26 cellular contexts compared by ENCODE assay signal in genomic region chr2:33525666-33526065, GRCh38. TPM values are rescaled to one million over a fixed set of nuclear protein-coding genes. Genes with fewer than 3 reads are reported as not detected.
DNase-seq lines count a peak whose midpoint lies in the region; ATAC-seq and TF ChIP-seq lines count a peak whose summit lies in the region.
"Had no signal": no experiment of that assay in that cellular context is flagged by ENCODE, and none has a peak within 500 bp of the region (broad histone marks: within the 10 kb centered on the region; RNA-seq: fewer than 3 reads in every experiment).

No MANE protein-coding gene starts in this region.

- H3K9me3 Mint-ChIP-seq in stimulated activated naive CD8-positive, alpha-beta T cell treated with anti-CD3 and anti-CD28 coated beads, Interleukin-15, Interleukin-2, amounts not matched to agents 100 ng/mL and 50 ng/mL, for 24 hours, result no peaks in the 10 kb centered on the region
- H3K9me3 Mint-ChIP-seq in activated B cell treated with CpG ODN at 0.5 μM for 24 hours, result no peaks in the 10 kb centered on the region
- H3K9me3 Mint-ChIP-seq: CD4-positive, alpha-beta memory T cell had no signal

- H3K36me3 ChIP-seq in sigmoid colon, result no peaks in the 10 kb centered on the region
- H3K36me3 ChIP-seq: HAP-1, Peyer's patch had no signal

- H3K27me3 Mint-ChIP-seq in stimulated activated naive CD8-positive, alpha-beta T cell treated with anti-CD3 and anti-CD28 coated beads, Interleukin-15, Interleukin-2, amounts not matched to agents 100 ng/mL and 50 ng/mL, for 24 hours, result no peaks in the 10 kb centered on the region
- H3K27me3 Mint-ChIP-seq in activated B cell treated with CpG ODN at 0.5 μM for 24 hours, result no peaks in the 10 kb centered on the region
- H3K27me3 Mint-ChIP-seq: CD4-positive, alpha-beta memory T cell had no signal

- no peak for TF ChIP-seq POLR2A in sigmoid colon (IDR thresholded peaks at IDR 0.05)

- H3K27ac Mint-ChIP-seq in stimulated activated naive CD8-positive, alpha-beta T cell treated with anti-CD3 and anti-CD28 coated beads, Interleukin-15, Interleukin-2, amounts not matched to agents 100 ng/mL and 50 ng/mL, for 24 hours, result peak overlapping the region; percentile 55
- H3K27ac Mint-ChIP-seq in activated B cell treated with CpG ODN at 0.5 μM for 24 hours, result peak overlapping the region; percentile 76
- H3K27ac Mint-ChIP-seq: CD4-positive, alpha-beta memory T cell had no signal

- H3K4me3 ChIP-seq in sigmoid colon, result no peak overlapping the region
- H3K4me3 ChIP-seq: BLaER1 treated with 17β-estradiol and CSF1 and Interleukin-3, amounts not matched to agents 10 nM and 100 nM; GM12878; HAP-1; Peyer's patch had no signal

- H3K4me1 ChIP-seq in sigmoid colon, result peaks cover 0 to 22% (median 13%) of the 10 kb centered on the region in 4 donors
- H3K4me1 ChIP-seq: Caco-2, HAP-1 had no signal

- intact Hi-C loops in activated B cell treated with CpG ODN at 0.5 μM for 24 hours (cut with micrococcal nuclease) (no loop called here), sigmoid colon (cut with DNase I) (no loop called here)

- POLR2A ChIA-PET in activated B cell treated with CpG ODN at 0.5 μM for 24 hours (lab: Charles Lee), result interaction anchor here (1.2 to 4.3 kb wide), 3 partner anchors 23 to 49 kb away, joined by 5 to 18 read pairs (median 7); partner anchors contain the start of gene RASGRP3

- peaks cover 33% of the 10 kb centered on the region for H3K4me1 Mint-ChIP-seq in stimulated activated naive CD8-positive, alpha-beta T cell treated with anti-CD3 and anti-CD28 coated beads, Interleukin-15, Interleukin-2, amounts not matched to agents 100 ng/mL and 50 ng/mL, for 24 hours (ENCODE audit: low read depth)
- H3K4me1 Mint-ChIP-seq in activated B cell treated with CpG ODN at 0.5 μM for 24 hours, result peaks cover 50% of the 10 kb centered on the region

- H3K36me3 Mint-ChIP-seq in stimulated activated naive CD8-positive, alpha-beta T cell treated with anti-CD3 and anti-CD28 coated beads, Interleukin-15, Interleukin-2, amounts not matched to agents 100 ng/mL and 50 ng/mL, for 24 hours (ENCODE audit: low read depth), result peaks cover 16% of the 10 kb centered on the region
- H3K36me3 Mint-ChIP-seq in activated B cell treated with CpG ODN at 0.5 μM for 24 hours (ENCODE audit: low read depth), result peaks cover 84% of the 10 kb centered on the region

- no peak for ATAC-seq in stimulated activated naive CD8-positive, alpha-beta T cell treated with anti-CD3 and anti-CD28 coated beads, Interleukin-15, Interleukin-2, amounts not matched to agents 100 U/mL and 50 U/mL, for 24 hours
- no peak for ATAC-seq in activated B cell treated with CpG ODN at 0.5 μM for 24 hours (ENCODE audit: low read depth)
- ATAC-seq: SK-N-SH treated with all-trans-retinoic acid at 6 μM for 48 hours had no signal

- no peaks in the 10 kb centered on the region for H3K27me3 ChIP-seq in sigmoid colon
- H3K27me3 ChIP-seq: BLaER1 treated with 17β-estradiol and CSF1 and Interleukin-3, amounts not matched to agents 10 nM and 100 nM; Peyer's patch had no signal

- no peak for DNase-seq in stimulated activated naive CD8-positive, alpha-beta T cell treated with anti-CD3 and anti-CD28 coated beads, Interleukin-15, Interleukin-2, amounts not matched to agents 100 U/mL and 50 U/mL, for 24 hours
- DNase-seq in activated B cell treated with CpG ODN at 0.5 μM for 24 hours (no peak), islet precursor cell (peak; percentile 61), KG1 (lab: John Stamatoyannopoulos, UW) (no peak), NCI-H226 (no peak), sigmoid colon (no peak)
- DNase-seq in stimulated activated CD4-positive, alpha-beta T cell treated with anti-CD3 and anti-CD28 coated beads, Interleukin-2, amount 100 ng/mL, for 24 hours, result no peak
- DNase-seq: ACHN; Caco-2; CD4-positive, alpha-beta memory T cell; DMS 273 treated with DMSO at 0.1 percent for 48 hours; DMS79 treated with DMSO at 0.1 percent for 48 hours; NCI-H1092 treated with DMSO at 0.1 percent for 48 hours; NCI-H1436 treated with DMSO at 0.1 percent for 48 hours; NCI-H1930; NCI-H345; NCI-H524; NCI-H774; NK-92 treated with Interleukin-12 subunit alpha and Interleukin-12 subunit beta, amount 100 ng/mL, for 24 hours; Peyer's patch had no signal

- TF ChIP-seq EP300 in sigmoid colon (IDR thresholded peaks at IDR 0.05), result no peak

- no peak overlapping the region for H3K4me3 Mint-ChIP-seq in stimulated activated naive CD8-positive, alpha-beta T cell treated with anti-CD3 and anti-CD28 coated beads, Interleukin-15, Interleukin-2, amounts not matched to agents 100 ng/mL and 50 ng/mL, for 24 hours
- no peak overlapping the region for H3K4me3 Mint-ChIP-seq in activated B cell treated with CpG ODN at 0.5 μM for 24 hours
- H3K4me3 Mint-ChIP-seq: CD4-positive, alpha-beta memory T cell had no signal

- no peak for TF ChIP-seq CTCF in activated B cell treated with CpG ODN at 0.5 μM for 24 hours (IDR thresholded peaks at IDR 0.05)
- TF ChIP-seq CTCF in sigmoid colon (IDR thresholded peaks at IDR 0.05), result no peak

- no peak overlapping the region for H3K27ac ChIP-seq in sigmoid colon
- H3K27ac ChIP-seq: 22Rv1, Peyer's patch had no signal

- no peaks in the 10 kb centered on the region for H3K9me3 ChIP-seq in sigmoid colon
- H3K9me3 ChIP-seq: BLaER1 treated with 17β-estradiol and CSF1 and Interleukin-3, amounts not matched to agents 10 nM and 100 nM; Caco-2; HAP-1; Peyer's patch had no signal

- CTCF ChIA-PET in activated B cell treated with CpG ODN at 0.5 μM for 24 hours (lab: Charles Lee), result interaction anchor here (1.4 kb wide), 1 partner anchor 50 kb away, joined by 4 read pairs; the partner anchor contains the start of gene RASGRP3

- WGBS in sigmoid colon, 2 donors, result 88 to 94% methylated on average over 6 of the region's 6 CpGs

RNA-seq across cellular contexts. Expression of gene RASGRP3, which starts 49.2 kb away (rescaled TPM):
- total RNA-seq in activated B cell treated with CpG ODN at 0.5 μM for 24 hours (179 and 205 TPM in 2 replicates), sigmoid colon (10 to 100 TPM in 1 of 4 donors, 1 to 10 TPM in 3; 3.9 to 14.7 (median 8.9) TPM)
- polyA plus RNA-seq in sigmoid colon, result 1 to 10 TPM; 1.8 to 6.7 (median 4.4) TPM

Comparison
In these comparisons a context has a peak if more than half of its experiments do, and no peak if none do; other contexts are left out.
1. RNA of gene RASGRP3, which starts 49.2 kb away (total RNA-seq): 179 to 205 TPM in activated B cell treated with CpG ODN at 0.5 μM for 24 hours; 3.9 to 14.7 TPM in sigmoid colon; every median in the first group is over 10 times any median in the second.